Comparison of ENCODE assay signal across 19 cellular contexts in genomic region chr13:25654332-25654731, GRCh38.
"Had no signal": no experiment of that assay in that cellular context is flagged by ENCODE, and none has a peak within 500 bp of the region (broad histone marks: within the 10 kb centered on the region; RNA-seq: fewer than 3 reads in every experiment).

No MANE protein-coding gene starts in this region.

- H3K36me3 ChIP-seq: brain microvascular endothelial cell, prostate gland, suprapubic skin, upper lobe of left lung had no signal

- ATAC-seq: left colon; mucosa of descending colon; natural killer cell treated with Interleukin-12 subunit alpha and Interleukin-12 subunit beta and Interleukin-15 and Interleukin-18, amount 100 ng/mL, for 72 hours; sciatic nerve; stimulated activated naive CD8-positive, alpha-beta T cell treated with anti-CD3 and anti-CD28 coated beads, Interleukin-15, Interleukin-2, amounts not matched to agents 100 U/mL and 50 U/mL, for 24 hours; T-helper 17 cell had no signal

- DNase-seq: activated CD4-positive, CD25-positive, alpha-beta regulatory T cell; activated effector memory CD4-positive, alpha-beta T cell treated with Interleukin-2 at 50 U/mL for 16 hours; activated T-cell treated with anti-CD3 and anti-CD28 coated beads, Interleukin-2, amount 50 U/mL, for 24 hours; brain microvascular endothelial cell; endodermal cell; head of caudate nucleus; left colon; mucosa of descending colon; nucleus accumbens; stimulated activated CD4-positive, alpha-beta T cell treated with anti-CD3 and anti-CD28 coated beads, Interleukin-2, amount 100 ng/mL, for 48 hours; stimulated activated naive CD8-positive, alpha-beta T cell treated with anti-CD3 and anti-CD28 coated beads, Interleukin-15, Interleukin-2, amounts not matched to agents 100 U/mL and 50 U/mL, for 24 hours; T-helper 17 cell; upper lobe of left lung had no signal

- H3K4me3 Mint-ChIP-seq: activated naive CD8-positive, alpha-beta T cell; activated T-cell treated with anti-CD3 and anti-CD28 coated beads, Interleukin-2, amount 50 U/mL, for 24 hours; endodermal cell; natural killer cell treated with Interleukin-12 subunit alpha and Interleukin-12 subunit beta and Interleukin-15 and Interleukin-18, amount 100 ng/mL, for 72 hours; T-helper 17 cell had no signal

- H3K4me1 ChIP-seq: prostate gland, upper lobe of left lung had no signal

- H3K27ac ChIP-seq: brain microvascular endothelial cell, prostate gland, suprapubic skin, upper lobe of left lung had no signal

- H3K36me3 Mint-ChIP-seq: activated naive CD8-positive, alpha-beta T cell; natural killer cell treated with Interleukin-12 subunit alpha and Interleukin-12 subunit beta and Interleukin-15 and Interleukin-18, amount 100 ng/mL, for 72 hours had no signal

- H3K4me3 ChIP-seq: lung, mucosa of descending colon, prostate gland, suprapubic skin, upper lobe of left lung had no signal

- H3K9me3 Mint-ChIP-seq: activated T-cell treated with anti-CD3 and anti-CD28 coated beads, Interleukin-2, amount 50 U/mL, for 24 hours; endodermal cell; natural killer cell treated with Interleukin-12 subunit alpha and Interleukin-12 subunit beta and Interleukin-15 and Interleukin-18, amount 100 ng/mL, for 72 hours had no signal

- H3K27ac Mint-ChIP-seq: activated naive CD8-positive, alpha-beta T cell; activated T-cell treated with anti-CD3 and anti-CD28 coated beads, Interleukin-2, amount 50 U/mL, for 24 hours; endodermal cell; natural killer cell treated with Interleukin-12 subunit alpha and Interleukin-12 subunit beta and Interleukin-15 and Interleukin-18, amount 100 ng/mL, for 72 hours; T-helper 17 cell had no signal

- H3K4me1 Mint-ChIP-seq: T-helper 17 cell had no signal

- H3K27me3 ChIP-seq: brain microvascular endothelial cell, suprapubic skin, upper lobe of left lung had no signal

- H3K9me3 ChIP-seq: mucosa of descending colon, prostate gland, suprapubic skin, upper lobe of left lung had no signal
